8 cellular contexts compared by ENCODE assay signal in the genomic region with DNA sequence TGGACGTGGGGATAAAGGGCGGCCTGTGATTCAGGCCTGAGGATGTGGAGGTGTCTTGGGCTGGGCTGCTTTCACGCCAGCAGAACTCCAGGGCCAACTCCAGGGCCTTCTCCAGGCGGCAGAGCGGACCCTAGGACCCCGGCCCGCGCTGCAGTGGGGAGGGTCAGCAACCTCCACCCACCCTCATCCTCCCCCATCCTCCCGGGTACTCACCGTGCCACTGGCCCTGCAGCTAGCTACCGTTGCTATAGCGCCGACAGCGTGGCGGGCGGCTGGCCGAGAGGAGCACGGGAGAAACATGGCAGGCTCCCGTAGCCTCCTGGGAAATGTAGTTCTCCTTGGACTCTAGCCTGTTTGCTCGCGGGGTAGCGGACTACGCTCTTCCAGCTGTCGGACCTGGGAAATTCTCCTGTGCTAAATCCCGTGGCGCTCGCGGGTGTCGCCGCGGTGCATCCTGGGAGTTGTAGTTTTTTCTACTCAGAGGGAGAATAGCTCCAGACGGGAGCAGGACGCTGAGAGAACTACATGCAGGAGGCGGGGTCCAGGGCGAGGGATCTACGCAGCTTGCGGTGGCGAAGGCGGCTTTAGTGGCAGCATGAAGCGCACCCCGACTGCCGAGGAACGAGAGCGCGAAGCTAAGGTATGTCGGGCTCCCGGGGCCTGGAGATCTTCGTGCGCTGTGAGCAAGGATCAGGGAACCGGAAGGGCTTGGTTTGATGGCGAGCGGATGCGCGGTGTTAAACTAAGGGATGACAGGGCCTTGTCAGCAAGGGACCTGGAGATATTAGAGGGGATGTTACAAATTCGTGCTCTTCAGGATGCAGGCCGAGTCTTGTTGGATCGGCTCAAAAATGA.
A peak's percentile ranks its signal among the peaks of the same experiment; 100 is the strongest.
DNase-seq lines count a peak whose midpoint lies in the region; ATAC-seq and TF ChIP-seq lines count a peak whose summit lies in the region.

A gene (plus strand): TSS at position 567 of the 855 bp plus-strand sequence.
A gene (minus strand): TSS at position 270 of the 855 bp plus-strand sequence. CDS start 3,136 bp downstream, outside the sequence.

- DNase-seq in AG08396 (ENCODE audit: low spot score) (peak; percentile 96), NCI-H345 (lab: John Stamatoyannopoulos, UW) (peak; percentile 96), cerebellar cortex (ENCODE audit: low spot score) (peak; percentile 99), islet precursor cell (peak; percentile 100)
- DNase-seq in activated CD4-positive, CD25-positive, alpha-beta regulatory T cell treated with anti-CD3 and anti-CD28 coated beads, Interleukin-2, amount 50 U/mL, for 16 hours (ENCODE audit: low read depth, low spot score), result peak; percentile 95
- DNase-seq in stimulated activated CD4-positive, alpha-beta T cell treated with anti-CD3 and anti-CD28 coated beads, Interleukin-12 subunit alpha, Interleukin-12 subunit beta, amount 100 ng/mL, for 48 hours (ENCODE audit: low read depth in 2 of 3, low spot score in 1 of 3), result peak; percentile 97 to 99 (median 98)

- peak; percentile 99 for ATAC-seq in HG03196 (IDR thresholded peaks at IDR 0.05; ENCODE audit: unreplicated experiment)

- TF ChIP-seq POLR2A in GM18951 (IDR thresholded peaks at IDR 0.05; ENCODE audit: extremely low read depth, insufficient read depth, insufficient read length), result peak; percentile 54

- in situ Hi-C loops in GM18951 (cut with MboI; ENCODE audit: low sequenced_read_pairs, unreplicated experiment), result no loop called here

Comparison
In these comparisons a context has a peak if more than half of its experiments do, and no peak if none do; other contexts are left out.
1. Peak in every context shown above with its lines: DNase-seq and ATAC-seq.